In the genomic region with DNA sequence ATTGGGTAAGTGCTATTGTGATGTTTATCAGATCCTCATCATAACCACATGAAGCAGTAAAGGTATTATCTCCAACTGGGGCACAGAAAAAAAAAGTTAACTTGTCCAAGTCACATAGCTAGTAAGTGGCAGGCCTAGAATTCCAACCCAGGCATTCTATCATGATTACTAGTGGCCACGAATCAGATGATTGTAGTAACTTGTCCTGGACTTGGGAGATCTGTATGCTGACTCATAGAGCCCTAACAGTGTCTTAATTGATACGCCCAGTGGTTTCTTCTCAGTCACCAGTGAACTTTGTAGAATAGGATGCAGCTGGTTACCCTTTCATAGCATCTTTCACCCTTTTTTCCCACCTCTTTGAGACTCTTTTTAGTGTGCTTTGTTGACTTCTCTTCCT, we compare ENCODE assay signal across 15 cellular contexts.
DNase-seq lines count a peak whose midpoint lies in the region; ATAC-seq and TF ChIP-seq lines count a peak whose summit lies in the region.
"Had no signal": no experiment of that assay in that cellular context is flagged by ENCODE, and none has a peak within 500 bp of the region (broad histone marks: within the 10 kb centered on the region; RNA-seq: fewer than 3 reads in every experiment).

No MANE protein-coding gene starts in this region.

- H3K27ac ChIP-seq in HCT116 (ENCODE audit: low read depth, low read length): no peak overlapping the region
- H3K27ac ChIP-seq: body of pancreas, tibial nerve had no signal

- H3K27me3 ChIP-seq in HCT116 (ENCODE audit: insufficient read depth, low read length): no peaks in the 10 kb centered on the region
- H3K27me3 ChIP-seq: body of pancreas, tibial nerve had no signal

- no peaks in the 10 kb centered on the region for H3K79me2 ChIP-seq in HCT116 (ENCODE audit: insufficient read depth, low read length)

- peaks cover 0 to 10% of the 10 kb centered on the region in 2 experiments; a peak in 1 of 4 replicates for H3K4me1 ChIP-seq in HCT116 (ENCODE audit: control insufficient read depth in 1 of 2, insufficient read depth in 2 of 2, low read length in 2 of 2)
- H3K4me1 ChIP-seq: body of pancreas had no signal

- H4K20me1 ChIP-seq in HCT116 (ENCODE audit: insufficient read depth): no peaks in the 10 kb centered on the region

- TF ChIP-seq POLR2A in HCT116 (IDR thresholded peaks at IDR 0.05; ENCODE audit: borderline replicate concordance, extremely low read depth, insufficient read depth, insufficient read length): no peak

- CTCF ChIA-PET in HCT116 (lab: Charles Lee): no interaction called here

- no peak overlapping the region for H3K4me3 ChIP-seq in HCT116 (replicated peaks in 1 of 2; ENCODE audit: low read depth in 1 of 2, low read length in 2 of 2)
- no peak overlapping the region for H3K4me3 ChIP-seq in fibroblast of the aortic adventitia (ENCODE audit: low read depth, low read length)
- H3K4me3 ChIP-seq: body of pancreas, tibial nerve had no signal

- no peak for TF ChIP-seq RAD21 in HCT116 (IDR thresholded peaks at IDR 0.05; ENCODE audit: low read depth)

- no peaks in the 10 kb centered on the region for H3K36me3 ChIP-seq in HCT116 (ENCODE audit: control insufficient read depth in 1 of 2, insufficient read depth in 2 of 2, low read length in 2 of 2)
- H3K36me3 ChIP-seq: tibial nerve had no signal

- DNase-seq in A172 (ENCODE audit: low spot score) (peak; percentile 63), HCT116 (ENCODE audit: low read depth, low spot score) (no peak), T1000 (lab: John Stamatoyannopoulos, UW) (peak; percentile 18), fibroblast of the aortic adventitia (ENCODE audit: low read depth) (peak; percentile 77), MV-4-11 (lab: John Stamatoyannopoulos, UW) (no peak)
- no peak for DNase-seq in stimulated activated naive CD4-positive, alpha-beta T cell treated with Interleukin-2 at 50 U/mL for 16 hours (lab: John Stamatoyannopoulos, UW)
- DNase-seq: activated CD4-positive, alpha-beta T cell treated with anti-CD3 and anti-CD28 coated beads for 36 hours; activated T-cell treated with anti-CD3 and anti-CD28 coated beads, Interleukin-2, amount 50 U/mL, for 24 hours; body of pancreas; NCI-H2081 treated with DMSO at 0.1 percent for 48 hours; NK-92 treated with Interleukin-12 subunit alpha and Interleukin-12 subunit beta, amount 100 ng/mL, for 24 hours; occipital lobe had no signal

- no peak overlapping the region for H3K4me2 ChIP-seq in HCT116 (ENCODE audit: low read length)

- POLR2A ChIA-PET in HCT116 (lab: Charles Lee): no interaction called here

- H3K9me3 ChIP-seq in HCT116 (ENCODE audit: control insufficient read depth in 1 of 2, insufficient read depth in 1 of 2, low read depth in 1 of 2, low read length in 2 of 2): no peaks in the 10 kb centered on the region
- H3K9me3 ChIP-seq: body of pancreas, tibial nerve had no signal

- intact Hi-C loops in HCT116 (cut with micrococcal nuclease): no loop called here

- ATAC-seq in HCT116: peak; percentile 36; the same call in 1 of the 2 replicates
- no peak for ATAC-seq in GM19395 (IDR thresholded peaks at IDR 0.05; ENCODE audit: unreplicated experiment)
- ATAC-seq in GM21515 (IDR thresholded peaks at IDR 0.05; ENCODE audit: unreplicated experiment): no peak
- ATAC-seq: activated CD4-positive, alpha-beta T cell treated with anti-CD3 and anti-CD28 coated beads for 36 hours; body of pancreas had no signal

- no peak overlapping the region for H2AFZ ChIP-seq in HCT116 (ENCODE audit: low read depth, low read length, poor library complexity, severe bottlenecking)

- RAD21 ChIA-PET in HCT116 (lab: Charles Lee; ENCODE audit: low non-redundant PET in 1 of 2, low total read pairs in 2 of 2, uncharacterized antibody in 2 of 2, unreplicated experiment in 2 of 2): no interaction called here

- BruUV-seq in HCT116 (replicated peaks; lab: Mats Ljungman, UMichigan): no TSS peak

- no peak for TF ChIP-seq CTCF in HCT116 (IDR thresholded peaks at IDR 0.05 in 2 of 3, conservative IDR thresholded peaks at IDR 0.05 in 1 of 3; ENCODE audit: borderline replicate concordance in 1 of 3, insufficient read depth in 1 of 3, low read depth in 2 of 3, low read length in 2 of 3)
- TF ChIP-seq CTCF in fibroblast of the aortic adventitia (IDR thresholded peaks at IDR 0.05; ENCODE audit: insufficient read depth, low read length): no peak

- no peaks in the 10 kb centered on the region for H3K9me2 ChIP-seq in HCT116 (ENCODE audit: insufficient read depth)

- no peak overlapping the region for H3K9ac ChIP-seq in HCT116 (ENCODE audit: low read length)

TF ChIP-seq in HCT116, 20 proteins besides CTCF, POLR2A, EP300 and RAD21:
- no peak for TF ChIP-seq FOSL1 (IDR thresholded peaks at IDR 0.05; ENCODE audit: low read depth)
- TF ChIP-seq YY1 (IDR thresholded peaks at IDR 0.05; ENCODE audit: extremely low read depth, insufficient replicate concordance, low read depth, low read length): no peak
- TF ChIP-seq EZH2 (IDR thresholded peaks at IDR 0.05): no peak
- no peak for TF ChIP-seq SIN3A (IDR thresholded peaks at IDR 0.05; ENCODE audit: low read depth)
- no peak for TF ChIP-seq ZNF274 (IDR thresholded peaks at IDR 0.05; ENCODE audit: low read depth, low read length)
- no peak for TF ChIP-seq SP1 (IDR thresholded peaks at IDR 0.05; ENCODE audit: low read depth)
- TF ChIP-seq SRF (IDR thresholded peaks at IDR 0.05; ENCODE audit: low read depth): no peak
- TF ChIP-seq POLR2AphosphoS5 (IDR thresholded peaks at IDR 0.05; ENCODE audit: low read depth, low read length): no peak
- TF ChIP-seq EZH2phosphoT487 (IDR thresholded peaks at IDR 0.05; ENCODE audit: borderline replicate concordance): no peak
- TF ChIP-seq, protein P1, sequence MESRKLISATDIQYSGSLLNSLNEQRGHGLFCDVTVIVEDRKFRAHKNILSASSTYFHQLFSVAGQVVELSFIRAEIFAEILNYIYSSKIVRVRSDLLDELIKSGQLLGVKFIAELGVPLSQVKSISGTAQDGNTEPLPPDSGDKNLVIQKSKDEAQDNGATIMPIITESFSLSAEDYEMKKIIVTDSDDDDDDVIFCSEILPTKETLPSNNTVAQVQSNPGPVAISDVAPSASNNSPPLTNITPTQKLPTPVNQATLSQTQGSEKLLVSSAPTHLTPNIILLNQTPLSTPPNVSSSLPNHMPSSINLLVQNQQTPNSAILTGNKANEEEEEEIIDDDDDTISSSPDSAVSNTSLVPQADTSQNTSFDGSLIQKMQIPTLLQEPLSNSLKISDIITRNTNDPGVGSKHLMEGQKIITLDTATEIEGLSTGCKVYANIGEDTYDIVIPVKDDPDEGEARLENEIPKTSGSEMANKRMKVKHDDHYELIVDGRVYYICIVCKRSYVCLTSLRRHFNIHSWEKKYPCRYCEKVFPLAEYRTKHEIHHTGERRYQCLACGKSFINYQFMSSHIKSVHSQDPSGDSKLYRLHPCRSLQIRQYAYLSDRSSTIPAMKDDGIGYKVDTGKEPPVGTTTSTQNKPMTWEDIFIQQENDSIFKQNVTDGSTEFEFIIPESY (IDR thresholded peaks at IDR 0.05; ENCODE audit: extremely low read depth, insufficient replicate concordance, low read length): no peak
- no peak for TF ChIP-seq JUND (IDR thresholded peaks at IDR 0.05)
- TF ChIP-seq, protein P2, sequence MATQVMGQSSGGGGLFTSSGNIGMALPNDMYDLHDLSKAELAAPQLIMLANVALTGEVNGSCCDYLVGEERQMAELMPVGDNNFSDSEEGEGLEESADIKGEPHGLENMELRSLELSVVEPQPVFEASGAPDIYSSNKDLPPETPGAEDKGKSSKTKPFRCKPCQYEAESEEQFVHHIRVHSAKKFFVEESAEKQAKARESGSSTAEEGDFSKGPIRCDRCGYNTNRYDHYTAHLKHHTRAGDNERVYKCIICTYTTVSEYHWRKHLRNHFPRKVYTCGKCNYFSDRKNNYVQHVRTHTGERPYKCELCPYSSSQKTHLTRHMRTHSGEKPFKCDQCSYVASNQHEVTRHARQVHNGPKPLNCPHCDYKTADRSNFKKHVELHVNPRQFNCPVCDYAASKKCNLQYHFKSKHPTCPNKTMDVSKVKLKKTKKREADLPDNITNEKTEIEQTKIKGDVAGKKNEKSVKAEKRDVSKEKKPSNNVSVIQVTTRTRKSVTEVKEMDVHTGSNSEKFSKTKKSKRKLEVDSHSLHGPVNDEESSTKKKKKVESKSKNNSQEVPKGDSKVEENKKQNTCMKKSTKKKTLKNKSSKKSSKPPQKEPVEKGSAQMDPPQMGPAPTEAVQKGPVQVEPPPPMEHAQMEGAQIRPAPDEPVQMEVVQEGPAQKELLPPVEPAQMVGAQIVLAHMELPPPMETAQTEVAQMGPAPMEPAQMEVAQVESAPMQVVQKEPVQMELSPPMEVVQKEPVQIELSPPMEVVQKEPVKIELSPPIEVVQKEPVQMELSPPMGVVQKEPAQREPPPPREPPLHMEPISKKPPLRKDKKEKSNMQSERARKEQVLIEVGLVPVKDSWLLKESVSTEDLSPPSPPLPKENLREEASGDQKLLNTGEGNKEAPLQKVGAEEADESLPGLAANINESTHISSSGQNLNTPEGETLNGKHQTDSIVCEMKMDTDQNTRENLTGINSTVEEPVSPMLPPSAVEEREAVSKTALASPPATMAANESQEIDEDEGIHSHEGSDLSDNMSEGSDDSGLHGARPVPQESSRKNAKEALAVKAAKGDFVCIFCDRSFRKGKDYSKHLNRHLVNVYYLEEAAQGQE (IDR thresholded peaks at IDR 0.05; ENCODE audit: low read depth): no peak
- TF ChIP-seq, protein P3, sequence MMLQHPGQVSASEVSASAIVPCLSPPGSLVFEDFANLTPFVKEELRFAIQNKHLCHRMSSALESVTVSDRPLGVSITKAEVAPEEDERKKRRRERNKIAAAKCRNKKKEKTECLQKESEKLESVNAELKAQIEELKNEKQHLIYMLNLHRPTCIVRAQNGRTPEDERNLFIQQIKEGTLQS (IDR thresholded peaks at IDR 0.05): no peak
- no peak for TF ChIP-seq EGR1 (IDR thresholded peaks at IDR 0.05; ENCODE audit: low read depth)
- TF ChIP-seq CEBPB (IDR thresholded peaks at IDR 0.05; ENCODE audit: low read depth): no peak
- no peak for TF ChIP-seq ELF1 (IDR thresholded peaks at IDR 0.05; ENCODE audit: borderline replicate concordance, low read depth)
- TF ChIP-seq ZFX (IDR thresholded peaks at IDR 0.05): no peak
- TF ChIP-seq CBX3 (IDR thresholded peaks at IDR 0.05; ENCODE audit: low read depth): no peak
- no peak for TF ChIP-seq TCF7L2 (IDR thresholded peaks at IDR 0.05; ENCODE audit: borderline replicate concordance, extremely low read depth, insufficient read depth, insufficient read length)
- TF ChIP-seq, protein P4, sequence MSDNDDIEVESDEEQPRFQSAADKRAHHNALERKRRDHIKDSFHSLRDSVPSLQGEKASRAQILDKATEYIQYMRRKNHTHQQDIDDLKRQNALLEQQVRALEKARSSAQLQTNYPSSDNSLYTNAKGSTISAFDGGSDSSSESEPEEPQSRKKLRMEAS (IDR thresholded peaks at IDR 0.05): no peak
TF ChIP-seq in HCT116: peak in this region for 0.

Comparison
In these comparisons a context has a peak if more than half of its experiments do, and no peak if none do; other contexts are left out.
1. DNase-seq: peak in A172 (single experiment), T1000 (single experiment) and fibroblast of the aortic adventitia (single experiment); none in HCT116 (single experiment), stimulated activated naive CD4-positive, alpha-beta T cell treated with Interleukin-2 at 50 U/mL for 16 hours (single experiment) and MV-4-11 (single experiment).